In the genomic region with DNA sequence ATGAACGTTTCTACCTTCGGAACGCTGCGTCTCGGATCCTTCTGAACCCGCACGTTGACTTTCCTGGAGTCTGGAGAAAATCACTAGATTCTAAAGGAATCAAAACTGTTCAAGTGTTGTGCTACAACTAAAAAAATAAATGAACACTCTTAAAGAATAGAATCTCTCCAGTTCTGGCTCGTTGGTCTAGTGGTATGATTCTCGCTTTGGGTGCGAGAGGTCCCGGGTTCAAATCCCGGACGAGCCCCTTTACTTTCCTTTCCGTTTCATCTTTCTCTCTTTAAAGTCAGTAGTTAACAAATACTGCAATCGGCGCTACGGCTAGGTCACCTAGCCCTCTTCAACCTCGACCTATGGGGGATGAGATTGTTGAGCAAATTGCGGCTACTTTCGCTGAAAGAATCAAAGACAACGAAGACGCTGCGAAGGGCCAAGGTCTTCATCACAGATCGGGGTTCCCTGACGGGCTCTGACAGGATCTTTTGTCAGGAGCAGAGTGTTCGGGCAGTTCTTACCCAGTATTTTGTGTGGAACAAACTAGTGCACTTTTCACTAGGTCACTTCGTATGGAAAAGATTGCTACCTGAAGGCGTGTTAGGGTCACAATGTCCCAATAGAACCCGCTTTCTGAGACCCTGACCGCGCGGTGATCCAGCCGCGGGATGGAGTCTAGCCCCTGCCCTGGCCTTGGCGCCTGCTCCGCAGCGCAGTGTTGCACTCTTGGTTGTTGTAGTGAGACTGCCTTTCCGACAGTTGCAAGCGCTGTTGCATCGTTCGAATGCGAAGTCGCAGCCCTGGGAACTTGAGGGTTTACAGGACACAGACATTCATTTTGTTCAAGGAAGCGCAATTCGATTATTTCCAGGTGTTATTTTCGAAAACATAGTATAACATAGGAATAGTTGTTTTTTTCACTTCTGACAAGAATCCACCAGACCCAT, we compare ENCODE assay signal across 8 cellular contexts. TPM values are rescaled to one million over a fixed set of nuclear protein-coding genes. Genes with fewer than 3 reads are reported as not detected.
DNase-seq lines count a peak whose midpoint lies in the region; ATAC-seq and TF ChIP-seq lines count a peak whose summit lies in the region.

No MANE protein-coding gene starts in this region.

- no peak for TF ChIP-seq POLR2A in gastrocnemius medialis (IDR thresholded peaks at IDR 0.05)

- H3K4me3 Mint-ChIP-seq in Calu3 (ENCODE audit: low read depth, unreplicated experiment), result peak overlapping the region; percentile 67

- H3K27me3 Mint-ChIP-seq in Calu3 (ENCODE audit: unreplicated experiment), result peaks cover 10% of the 10 kb centered on the region

- CTCF ChIA-PET in Calu3 (lab: Charles Lee) (interaction anchor here (1.3 kb wide), 1 partner anchor 49 kb away, joined by 7 read pairs; no protein-coding TSS in a partner anchor), SK-N-SH (lab: Yijun Ruan, JAX) (interaction anchor here (1.5 kb wide), 1 partner anchor 24 kb away, joined by 8 read pairs; no protein-coding TSS in a partner anchor)

- in situ Hi-C loops in gastrocnemius medialis (cut with MboI; ENCODE audit: low sequenced_read_pairs in 4 of 4), result no loop called here

- H3K36me3 ChIP-seq in SK-N-SH (replicated peaks in 1 of 2; ENCODE audit: control insufficient read depth in 1 of 2, insufficient read depth in 2 of 2, low read length in 1 of 2), result no peaks in the 10 kb centered on the region
- H3K36me3 ChIP-seq in gastrocnemius medialis, result no peaks in the 10 kb centered on the region

- 13% methylated on average over 46 of the region's 46 CpGs for WGBS in SK-N-SH (ENCODE audit: low lambda C conversion rate)

- H3K36me3 Mint-ChIP-seq in Calu3 (ENCODE audit: insufficient read depth, unreplicated experiment), result peaks cover 32% of the 10 kb centered on the region

- POLR2A ChIA-PET in SK-N-SH (lab: Yijun Ruan, JAX), result no interaction called here

- H3F3A ChIP-seq in SK-N-SH (replicated peaks; ENCODE audit: insufficient read depth), result peaks cover 16% of the 10 kb centered on the region

- no peak for TF ChIP-seq EP300 in Ishikawa (IDR thresholded peaks at IDR 0.05; ENCODE audit: borderline replicate concordance)
- no peak for TF ChIP-seq EP300 in SK-N-SH (IDR thresholded peaks at IDR 0.05; ENCODE audit: borderline replicate concordance in 1 of 2, low read depth in 1 of 2, low read length in 1 of 2)

- peak overlapping the region; percentile 95 for H3K27ac Mint-ChIP-seq in Calu3 (ENCODE audit: unreplicated experiment)

- peaks cover 7% of the 10 kb centered on the region for H4K20me1 ChIP-seq in SK-N-SH (ENCODE audit: insufficient read depth)

- H3K4me2 ChIP-seq in SK-N-SH, result peak overlapping the region; percentile 93

- H3K27me3 ChIP-seq in SK-N-SH (ENCODE audit: insufficient read depth) (peaks cover 32% of the 10 kb centered on the region; the same call in 1 of the 2 replicates), gastrocnemius medialis (peaks cover 55 to 90% (median 82%) of the 10 kb centered on the region in 3 donors)

- H3K9me3 Mint-ChIP-seq in Calu3 (ENCODE audit: low read depth, unreplicated experiment), result no peaks in the 10 kb centered on the region

- H3K9ac ChIP-seq in SK-N-SH, result no peak overlapping the region

- TF ChIP-seq RAD21 in Ishikawa (IDR thresholded peaks at IDR 0.05; ENCODE audit: low read depth) (no peak), SK-N-SH (IDR thresholded peaks at IDR 0.05; ENCODE audit: low read length) (no peak)

- H3K27ac ChIP-seq in SK-N-SH (ENCODE audit: low read depth in 2 of 2, low read length in 1 of 2), result no peak overlapping the region
- no peak overlapping the region for H3K27ac ChIP-seq in gastrocnemius medialis

- H3K4me1 ChIP-seq in SK-N-SH (ENCODE audit: control insufficient read depth in 1 of 2, insufficient read depth in 2 of 2, low read depth in 1 of 2, low read length in 1 of 2) (peaks cover 0 to 19% of the 10 kb centered on the region in 2 experiments; a peak in 2 of 4 replicates), gastrocnemius medialis (peaks cover 4 to 20% of the 10 kb centered on the region in 2 donors)

- no peaks in the 10 kb centered on the region for H3K79me2 ChIP-seq in SK-N-SH (ENCODE audit: insufficient read depth)

- no peaks in the 10 kb centered on the region for H3K9me2 ChIP-seq in SK-N-SH

- intact Hi-C loops in Calu3 (cut with micrococcal nuclease; ENCODE audit: unreplicated experiment), result loop anchor here (1.0 to 2.0 kb wide), 2 partner anchors 20 to 50 kb away; no protein-coding TSS in a partner anchor
- intact Hi-C loops in gastrocnemius medialis (cut with DNase I; ENCODE audit: low total_unique reads), result loop anchor here (5.0 kb wide), 1 partner anchor 49 kb away; a partner anchor contains a TSS

- peak; percentile 69 for DNase-seq in Calu3
- peak; percentile 43 for DNase-seq in SK-N-SH
- peak; percentile 43 for DNase-seq in amniotic stem cell (lab: John Stamatoyannopoulos, UW)
- DNase-seq in iPS DF 4.7 (ENCODE audit: extremely low read depth, low spot score), result peak; percentile 95
- no peak for DNase-seq in gastrocnemius medialis

- BruUV-seq in Calu3 (replicated peaks; lab: Mats Ljungman, UMichigan), result no TSS peak

- H3K4me3 ChIP-seq in SK-N-SH (ENCODE audit: low read depth in 2 of 2, low read length in 1 of 2) (peak overlapping the region; percentile 51 to 62), gastrocnemius medialis (peak overlapping the region; percentile 15 to 28 (median 22))

- H3K4me1 Mint-ChIP-seq in Calu3 (ENCODE audit: low read depth, unreplicated experiment), result peaks cover 15% of the 10 kb centered on the region

- H2AFZ ChIP-seq in SK-N-SH (ENCODE audit: low read depth), result no peak overlapping the region

- H3K9me3 ChIP-seq in SK-N-SH (no peaks in the 10 kb centered on the region), gastrocnemius medialis (no peaks in the 10 kb centered on the region)

- TF ChIP-seq CTCF in Calu3 (IDR thresholded peaks at IDR 0.05; ENCODE audit: unreplicated experiment), result no peak
- TF ChIP-seq CTCF in SK-N-SH (IDR thresholded peaks at IDR 0.05), result no peak
- no peak for TF ChIP-seq CTCF in gastrocnemius medialis (IDR thresholded peaks at IDR 0.05 in 4 of 5, conservative IDR thresholded peaks at IDR 0.05 in 1 of 5)

- ATAC-seq in GM21528 (IDR thresholded peaks at IDR 0.05; ENCODE audit: low FRiP score, unreplicated experiment) (peak; percentile 58), gastrocnemius medialis (peak; percentile 39 to 56), HG03520 (IDR thresholded peaks at IDR 0.05; ENCODE audit: unreplicated experiment) (no peak)

TF ChIP-seq in Ishikawa, 13 proteins besides CTCF, POLR2A, EP300 and RAD21 (continues in another document):
- TF ChIP-seq ZBTB7A (IDR thresholded peaks at IDR 0.05; ENCODE audit: low read depth) (no peak), YY1 (IDR thresholded peaks at IDR 0.05; ENCODE audit: low read depth) (0 out of 2 replicates have a peak, but pooled peaks have one; percentile 34), TEAD4 (IDR thresholded peaks at IDR 0.05) (peak; percentile 74; the same call in 1 of the 2 replicates), CEBPB (IDR thresholded peaks at IDR 0.05) (0 out of 2 replicates have a peak, but pooled peaks have one; percentile 49)

TF ChIP-seq in SK-N-SH, 30 proteins besides CTCF, POLR2A, EP300 and RAD21 (continues in another document):
- TF ChIP-seq FOSL2 (IDR thresholded peaks at IDR 0.05; ENCODE audit: borderline replicate concordance, low read depth), result peak; percentile 31; the same call in 1 of the 2 replicates
- no peak for TF ChIP-seq SIN3A (IDR thresholded peaks at IDR 0.05; ENCODE audit: borderline replicate concordance, low read depth, low read length)
- TF ChIP-seq SMC3 (IDR thresholded peaks at IDR 0.05; ENCODE audit: low read depth, low read length), result no peak
- TF ChIP-seq RXRA (IDR thresholded peaks at IDR 0.05; ENCODE audit: borderline replicate concordance, low read depth), result peak; percentile 69; the same call in 1 of the 2 replicates
- TF ChIP-seq, protein P1, sequence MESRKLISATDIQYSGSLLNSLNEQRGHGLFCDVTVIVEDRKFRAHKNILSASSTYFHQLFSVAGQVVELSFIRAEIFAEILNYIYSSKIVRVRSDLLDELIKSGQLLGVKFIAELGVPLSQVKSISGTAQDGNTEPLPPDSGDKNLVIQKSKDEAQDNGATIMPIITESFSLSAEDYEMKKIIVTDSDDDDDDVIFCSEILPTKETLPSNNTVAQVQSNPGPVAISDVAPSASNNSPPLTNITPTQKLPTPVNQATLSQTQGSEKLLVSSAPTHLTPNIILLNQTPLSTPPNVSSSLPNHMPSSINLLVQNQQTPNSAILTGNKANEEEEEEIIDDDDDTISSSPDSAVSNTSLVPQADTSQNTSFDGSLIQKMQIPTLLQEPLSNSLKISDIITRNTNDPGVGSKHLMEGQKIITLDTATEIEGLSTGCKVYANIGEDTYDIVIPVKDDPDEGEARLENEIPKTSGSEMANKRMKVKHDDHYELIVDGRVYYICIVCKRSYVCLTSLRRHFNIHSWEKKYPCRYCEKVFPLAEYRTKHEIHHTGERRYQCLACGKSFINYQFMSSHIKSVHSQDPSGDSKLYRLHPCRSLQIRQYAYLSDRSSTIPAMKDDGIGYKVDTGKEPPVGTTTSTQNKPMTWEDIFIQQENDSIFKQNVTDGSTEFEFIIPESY (IDR thresholded peaks at IDR 0.05; ENCODE audit: borderline replicate concordance, low read depth), result no peak
- TF ChIP-seq RCOR1 (IDR thresholded peaks at IDR 0.05; ENCODE audit: low read length), result no peak

RNA-seq across cellular contexts. Expression of a gene that starts 8.4 kb away (rescaled TPM):
- total RNA-seq in Calu3 (2022) (not detected in 2 replicates), gastrocnemius medialis (not detected)
- not detected in 2 replicates for polyA plus RNA-seq in SK-N-SH (2012; rRNA removed)
- polyA plus RNA-seq in SK-N-SH (2012; cell fraction: cytosol; rRNA removed), result not detected in 2 replicates
- polyA plus RNA-seq in SK-N-SH (2012; cell fraction: nucleus; rRNA removed), result not detected in 2 replicates

RNA-seq across cellular contexts. Expression of a gene that starts 41.9 kb away (rescaled TPM):
- total RNA-seq in Calu3 (2022) (not detected in 2 replicates), gastrocnemius medialis (not detected)
- not detected in 2 replicates for polyA plus RNA-seq in SK-N-SH (2012; rRNA removed)
- polyA plus RNA-seq in SK-N-SH (2012; cell fraction: cytosol; rRNA removed), result not detected in 2 replicates
- polyA plus RNA-seq in SK-N-SH (2012; cell fraction: nucleus; rRNA removed), result not detected in 2 replicates

RNA-seq across cellular contexts. Expression of a gene that starts 45.3 kb away (rescaled TPM):
- total RNA-seq in Calu3 (2022) (not detected in 2 replicates), gastrocnemius medialis (not detected)
- not detected in 2 replicates for polyA plus RNA-seq in SK-N-SH (2012; rRNA removed)
- polyA plus RNA-seq in SK-N-SH (2012; cell fraction: cytosol; rRNA removed), result not detected in 2 replicates
- polyA plus RNA-seq in SK-N-SH (2012; cell fraction: nucleus; rRNA removed), result not detected in 2 replicates

RNA-seq across cellular contexts. Expression of a gene that starts 51.3 kb away (rescaled TPM):
- total RNA-seq in Calu3 (2022) (5.3 and 7.3 TPM in 2 replicates), gastrocnemius medialis (10 to 100 TPM; 12.2 to 21.3 (median 18.9) TPM)
- polyA plus RNA-seq in SK-N-SH (2012; rRNA removed), result 11.6 and 12.4 TPM in 2 replicates
- polyA plus RNA-seq in SK-N-SH (2012; cell fraction: cytosol; rRNA removed), result 7.3 and 10.8 TPM in 2 replicates
- polyA plus RNA-seq in SK-N-SH (2012; cell fraction: nucleus; rRNA removed), result 4.0 and 6.2 TPM in 2 replicates

RNA-seq across cellular contexts. Expression of a gene that starts 55.5 kb away (rescaled TPM):
- 4.0 and 4.4 TPM in 2 replicates for total RNA-seq in Calu3 (2022)
- 3.6 and 3.9 TPM in 2 replicates for polyA plus RNA-seq in SK-N-SH (2012; rRNA removed)
- polyA plus RNA-seq in SK-N-SH (2012; cell fraction: cytosol; rRNA removed), result 3.6 and 4.0 TPM in 2 replicates
- 2.2 and 3.0 TPM in 2 replicates for polyA plus RNA-seq in SK-N-SH (2012; cell fraction: nucleus; rRNA removed)
- total RNA-seq in gastrocnemius medialis, result 10 to 100 TPM in 1 of 4 donors, 1 to 10 TPM in 3; 3.9 to 10.5 (median 5.6) TPM

Comparison
In these comparisons a context has a peak if more than half of its experiments do, and no peak if none do; other contexts are left out.
1. DNase-seq: peak in Calu3 (single experiment), SK-N-SH (single experiment), amniotic stem cell (single experiment) and iPS DF 4.7 (single experiment); none in gastrocnemius medialis (0 of 2).